ENCODE assay signal across 22 cellular contexts in genomic region chr3:139694542-139694941, GRCh38. TPM values are rescaled to one million over a fixed set of nuclear protein-coding genes. Genes with fewer than 3 reads are reported as not detected.
"Had no signal": no experiment of that assay in that cellular context is flagged by ENCODE, and none has a peak within 500 bp of the region (broad histone marks: within the 10 kb centered on the region; RNA-seq: fewer than 3 reads in every experiment).

No MANE protein-coding gene starts in this region.

- DNase-seq: KBM-7; NCI-H1092; NCI-H1105 treated with DMSO at 0.1 percent for 48 hours; NCI-H1417 treated with DMSO at 0.1 percent for 48 hours; NCI-H1694; NCI-H187 treated with DMSO at 0.1 percent for 48 hours; NCI-H2029 treated with DMSO at 0.1 percent for 48 hours; NCI-H2171 treated with DMSO at 0.1 percent for 48 hours; NCI-H345; NCI-H510A treated with DMSO at 0.1 percent for 48 hours; NCI-H69; NCI-H774; NK-92 treated with Interleukin-12 subunit alpha and Interleukin-12 subunit beta, amount 100 ng/mL, for 24 hours; PC-3; SHP77; SK-N-SH; SW 1271; T-cell had no signal

- H3K9ac ChIP-seq: SK-N-SH had no signal

- ATAC-seq: Panc1, PC-3, T-cell had no signal

- H3K9me3 ChIP-seq: SK-N-SH had no signal

- H3K9me2 ChIP-seq: SK-N-SH had no signal

- H3K4me2 ChIP-seq: SK-N-SH had no signal

- H3K27ac ChIP-seq: HL-60, RWPE1 had no signal

RNA-seq across cellular contexts. Expression of gene NMNAT3, which starts 16.8 kb away (rescaled TPM):
- total RNA-seq: LHCN-M2 had no signal
- polyA plus RNA-seq: SK-N-SH had no signal
